1 cellular context compared by ENCODE assay signal in the genomic region with DNA sequence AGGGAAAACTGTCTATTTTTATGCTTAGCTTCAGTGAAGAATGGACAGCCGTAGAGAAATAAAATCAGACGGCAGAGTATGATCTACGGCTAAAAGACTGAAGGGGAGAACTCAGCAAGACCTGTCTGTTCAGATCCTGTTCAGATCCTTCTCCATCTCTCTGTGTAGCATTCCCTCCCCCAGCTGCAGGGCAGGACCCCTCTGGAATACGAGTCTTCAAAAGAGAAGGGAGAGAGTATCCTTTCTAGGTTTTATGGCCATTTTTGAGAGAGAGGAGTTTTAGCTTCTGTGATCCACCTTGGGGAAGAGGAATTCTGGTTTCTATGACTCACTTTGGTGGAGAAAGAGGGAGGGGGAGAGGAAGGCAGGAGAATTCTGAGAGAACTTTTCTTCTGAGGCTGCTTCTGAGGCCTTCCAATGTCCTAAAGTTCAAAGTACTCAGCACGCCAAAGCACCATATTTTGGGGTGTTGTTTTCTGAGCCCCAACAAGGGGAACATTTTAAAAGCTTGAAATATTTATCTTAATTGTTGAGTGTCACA.
TF ChIP-seq lines count a peak whose summit lies in the region.

No MANE protein-coding gene starts in this region.

TF ChIP-seq in HEK293, 187 proteins besides CTCF, POLR2A, EP300 and RAD21 (continued from another document):
- TF ChIP-seq, protein P1, sequence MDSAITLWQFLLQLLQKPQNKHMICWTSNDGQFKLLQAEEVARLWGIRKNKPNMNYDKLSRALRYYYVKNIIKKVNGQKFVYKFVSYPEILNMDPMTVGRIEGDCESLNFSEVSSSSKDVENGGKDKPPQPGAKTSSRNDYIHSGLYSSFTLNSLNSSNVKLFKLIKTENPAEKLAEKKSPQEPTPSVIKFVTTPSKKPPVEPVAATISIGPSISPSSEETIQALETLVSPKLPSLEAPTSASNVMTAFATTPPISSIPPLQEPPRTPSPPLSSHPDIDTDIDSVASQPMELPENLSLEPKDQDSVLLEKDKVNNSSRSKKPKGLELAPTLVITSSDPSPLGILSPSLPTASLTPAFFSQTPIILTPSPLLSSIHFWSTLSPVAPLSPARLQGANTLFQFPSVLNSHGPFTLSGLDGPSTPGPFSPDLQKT (IDR thresholded peaks at IDR 0.05; ENCODE audit: borderline replicate concordance, low read depth, low read length), result 0 out of 2 replicates have a peak, but pooled peaks have one; percentile 55
